8 cellular contexts compared by ENCODE assay signal in the genomic region with DNA sequence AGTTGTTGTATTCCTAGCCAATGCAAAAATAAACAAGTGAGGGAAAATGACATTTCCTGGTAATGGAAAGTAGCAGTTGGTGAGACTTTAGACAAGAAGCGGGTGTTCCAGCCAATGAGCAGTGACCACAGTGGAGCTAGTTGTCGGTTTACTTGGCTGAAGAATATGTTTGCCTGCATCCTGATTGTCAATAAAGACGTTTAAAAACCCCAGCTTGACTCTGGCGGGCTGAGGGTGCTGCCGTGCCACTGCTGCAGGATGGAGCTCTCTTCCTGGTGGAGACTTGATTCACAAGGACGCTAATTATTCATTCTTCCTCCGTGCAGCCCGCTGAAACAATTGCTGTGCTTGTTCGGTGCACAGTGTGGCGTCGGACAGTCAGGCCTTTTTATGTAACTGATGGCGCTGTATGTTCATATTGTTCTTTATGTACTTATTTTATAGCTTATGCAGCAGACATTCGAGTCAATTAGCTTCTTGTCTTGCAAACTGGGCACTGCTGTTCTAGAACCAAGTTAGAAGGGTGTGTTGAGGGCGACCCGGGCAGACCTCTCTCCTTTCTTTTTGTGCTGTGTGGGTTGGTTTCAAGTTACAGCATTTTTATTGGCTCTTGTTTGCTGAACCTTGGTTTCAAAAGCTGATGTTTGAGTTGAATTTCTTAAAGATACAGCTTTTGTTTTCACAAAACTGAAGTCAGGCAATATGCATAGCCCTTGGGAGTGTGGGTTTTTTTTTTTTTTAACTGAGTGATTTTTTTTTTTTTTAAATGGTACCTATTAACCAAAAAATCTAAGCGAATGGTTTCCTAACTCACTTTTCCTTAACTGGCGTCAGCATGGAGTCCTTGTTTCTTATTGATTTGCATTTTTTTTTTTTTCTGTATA.
DNase-seq lines count a peak whose midpoint lies in the region; ATAC-seq, FAIRE-seq and TF ChIP-seq lines count a peak whose summit lies in the region.

No MANE protein-coding gene starts in this region.

- peaks cover 36% of the 10 kb centered on the region for H3K4me1 ChIP-seq in ES-I3 (ENCODE audit: insufficient read depth, low read length)
- peaks cover 25 to 46% of the 10 kb centered on the region in 2 donors for H3K4me1 ChIP-seq in duodenal mucosa (ENCODE audit: control insufficient read depth in 1 of 2, insufficient read depth in 2 of 2, low read length in 2 of 2)
- H3K4me1 ChIP-seq in HepG2 (ENCODE audit: insufficient read depth, low read length), result peaks cover 78% of the 10 kb centered on the region
- H3K4me1 ChIP-seq in thoracic aorta (ENCODE audit: control insufficient read depth in 1 of 2, low read depth in 2 of 2), result peaks cover 0 to 28% of the 10 kb centered on the region in 2 donors

- no peak for TF ChIP-seq RAD21 in HepG2 (CRISPR knock-in tag; IDR thresholded peaks at IDR 0.05)

- 5% methylated on average over 10 of the region's 17 CpGs for WGBS in HepG2 (ENCODE audit: low lambda C conversion rate)

- TF ChIP-seq EP300 in HepG2 (IDR thresholded peaks at IDR 0.05; ENCODE audit: low read depth in 2 of 2, low read length in 2 of 2) (no peak; a peak in 1 of 4 replicates), HepG2 (CRISPR knock-in tag; IDR thresholded peaks at IDR 0.05; ENCODE audit: borderline replicate concordance) (no peak)

- peak; percentile 41 for ATAC-seq in HG02610 (IDR thresholded peaks at IDR 0.05; ENCODE audit: unreplicated experiment)
- ATAC-seq in HepG2, result peak; percentile 78
- peak; percentile 56 for ATAC-seq in thoracic aorta (ENCODE audit: insufficient number of reproducible peaks, low FRiP score, low read depth)

- CTCF ChIA-PET in HepG2 (lab: Yijun Ruan, JAX; ENCODE audit: low intra/inter-chr PET ratio, low total read pairs), result no interaction called here

- H3K9me3 ChIP-seq in ES-I3 (ENCODE audit: control insufficient read depth, insufficient read depth, low read length) (no peaks in the 10 kb centered on the region), duodenal mucosa (ENCODE audit: control insufficient read depth in 1 of 2, low read length in 2 of 2) (no peaks in the 10 kb centered on the region), HepG2 (ENCODE audit: low read length) (no peaks in the 10 kb centered on the region), thoracic aorta (no peaks in the 10 kb centered on the region)

- intact Hi-C loops in HepG2 (cut with micrococcal nuclease; ENCODE audit: unreplicated experiment), result loop anchor here (1.0 to 10.0 kb wide), 5 partner anchors 18 to 233 kb away; no protein-coding TSS in a partner anchor

- H4K20me1 ChIP-seq in HepG2 (ENCODE audit: insufficient read depth, low read length), result no peaks in the 10 kb centered on the region

- H3K27me3 ChIP-seq in duodenal mucosa (ENCODE audit: control insufficient read depth in 1 of 2, insufficient read depth in 2 of 2, low read length in 2 of 2) (no peaks in the 10 kb centered on the region), HepG2 (ENCODE audit: control insufficient read depth in 1 of 2, insufficient read depth in 2 of 2, low read length in 2 of 2) (no peaks in the 10 kb centered on the region), thoracic aorta (replicated peaks; ENCODE audit: insufficient read depth) (no peaks in the 10 kb centered on the region)

- H3K79me2 ChIP-seq in HepG2 (ENCODE audit: insufficient read depth, low read length), result peaks cover 22% of the 10 kb centered on the region

- peak; percentile 70 for DNase-seq in NCI-H774 (lab: John Stamatoyannopoulos, UW)
- peak; percentile 66 for DNase-seq in HepG2 (ENCODE audit: low spot score)
- DNase-seq in thoracic aorta (ENCODE audit: low spot score), result no peak
- no peak for DNase-seq in stimulated activated naive CD4-positive, alpha-beta T cell treated with Interleukin-2 at 50 U/mL for 16 hours (lab: John Stamatoyannopoulos, UW)
- no peak for DNase-seq in activated naive CD4-positive, alpha-beta T cell treated with Interleukin-2 at 50 U/mL for 16 hours

- H3K36me3 ChIP-seq in ES-I3 (ENCODE audit: insufficient read depth, low read length) (no peaks in the 10 kb centered on the region), duodenal mucosa (ENCODE audit: control insufficient read depth in 1 of 2, insufficient read depth in 2 of 2, low read length in 2 of 2) (no peaks in the 10 kb centered on the region), HepG2 (replicated peaks in 1 of 2; ENCODE audit: control insufficient read depth in 1 of 2, insufficient read depth in 2 of 2, low read length in 2 of 2) (no peaks in the 10 kb centered on the region), thoracic aorta (no peaks in the 10 kb centered on the region)

- TF ChIP-seq CTCF in HepG2 (CRISPR knock-in tag; IDR thresholded peaks at IDR 0.05) (no peak), thoracic aorta (IDR thresholded peaks at IDR 0.05) (no peak)

- peak; percentile 81 for FAIRE-seq in HepG2 (lab: Jason Lieb, UNC)

- H3K9ac ChIP-seq in ES-I3 (ENCODE audit: low read depth, low read length) (peak overlapping the region; percentile 42), duodenal mucosa (ENCODE audit: low read depth in 1 of 2, low read length in 2 of 2) (peak overlapping the region; percentile 48 to 63), HepG2 (ENCODE audit: insufficient read depth, low read depth, low read length) (peak overlapping the region; percentile 71)

- POLR2A ChIA-PET in HepG2 (lab: Yijun Ruan, JAX), result interaction anchor here (0.6 to 3.7 kb wide), 12 partner anchors 8 to 186 kb away, joined by 3 to 70 read pairs (median 4); no protein-coding TSS in a partner anchor

- BruUV-seq in HepG2 (replicated peaks; lab: Mats Ljungman, UMichigan), result TSS peak; percentile 94

- H3K27ac ChIP-seq in duodenal mucosa (ENCODE audit: low read depth, low read length), result peak overlapping the region; percentile 67
- peak overlapping the region; percentile 87 for H3K27ac ChIP-seq in HepG2 (ENCODE audit: extremely low read length, insufficient read depth, low read length)
- peak overlapping the region; percentile 11 to 36 for H3K27ac ChIP-seq in thoracic aorta

- H2AFZ ChIP-seq in HepG2 (ENCODE audit: low read length), result no peak overlapping the region

- peak; percentile 45 to 52 for TF ChIP-seq POLR2A in HepG2 (IDR thresholded peaks at IDR 0.05; ENCODE audit: insufficient read depth in 1 of 2, low read depth in 2 of 2, low read length in 2 of 2)

- peak overlapping the region; percentile 84 for H3K4me2 ChIP-seq in HepG2 (ENCODE audit: low read depth, low read length)

- in situ Hi-C loops in HepG2 (cut with HindIII; ENCODE audit: extremely low pct_ligation_motif_present, low pct_unique_long_range_greater_than_20kb), result no loop called here

- H3K4me3 ChIP-seq in duodenal mucosa (ENCODE audit: low read depth in 1 of 2, low read length in 2 of 2), result peak overlapping the region; percentile 80 to 81
- H3K4me3 ChIP-seq in HepG2 (replicated peaks in 1 of 3; ENCODE audit: insufficient read depth in 1 of 3, low read depth in 2 of 3, low read length in 3 of 3), result peak overlapping the region; percentile 47 to 72 (median 67)
- peak overlapping the region; percentile 67 for H3K4me3 ChIP-seq in thoracic aorta

TF ChIP-seq in HepG2, 621 proteins besides CTCF, POLR2A, EP300 and RAD21 (continues in another document):
- TF ChIP-seq ZNF121 (CRISPR knock-in tag; IDR thresholded peaks at IDR 0.05) (no peak), FOSL2 (CRISPR knock-in tag; IDR thresholded peaks at IDR 0.05) (no peak), ZNF569 (CRISPR knock-in tag; IDR thresholded peaks at IDR 0.05; ENCODE audit: borderline replicate concordance) (no peak), PHF21A (CRISPR knock-in tag; IDR thresholded peaks at IDR 0.05) (peak; percentile 45; the same call in 1 of the 2 replicates), MBNL3 (CRISPR knock-in tag; conservative IDR thresholded peaks at IDR 0.05) (no peak), SAFB2 (CRISPR knock-in tag; IDR thresholded peaks at IDR 0.05; ENCODE audit: borderline replicate concordance, low read depth) (no peak)
- TF ChIP-seq, protein P1, sequence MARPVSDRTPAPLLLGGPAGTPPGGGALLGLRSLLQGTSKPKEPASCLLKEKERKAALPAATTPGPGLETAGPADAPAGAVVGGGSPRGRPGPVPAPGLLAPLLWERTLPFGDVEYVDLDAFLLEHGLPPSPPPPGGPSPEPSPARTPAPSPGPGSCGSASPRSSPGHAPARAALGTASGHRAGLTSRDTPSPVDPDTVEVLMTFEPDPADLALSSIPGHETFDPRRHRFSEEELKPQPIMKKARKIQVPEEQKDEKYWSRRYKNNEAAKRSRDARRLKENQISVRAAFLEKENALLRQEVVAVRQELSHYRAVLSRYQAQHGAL (CRISPR knock-in tag; IDR thresholded peaks at IDR 0.05; ENCODE audit: not compliant biosample characterization), result no peak
- TF ChIP-seq, protein P2, sequence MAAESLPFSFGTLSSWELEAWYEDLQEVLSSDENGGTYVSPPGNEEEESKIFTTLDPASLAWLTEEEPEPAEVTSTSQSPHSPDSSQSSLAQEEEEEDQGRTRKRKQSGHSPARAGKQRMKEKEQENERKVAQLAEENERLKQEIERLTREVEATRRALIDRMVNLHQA (CRISPR knock-in tag; IDR thresholded peaks at IDR 0.05), result no peak

Comparison
In these comparisons a context has a peak if more than half of its experiments do, and no peak if none do; other contexts are left out.
1. DNase-seq: peak in NCI-H774 (single experiment) and HepG2 (single experiment); none in thoracic aorta (single experiment), stimulated activated naive CD4-positive, alpha-beta T cell treated with Interleukin-2 at 50 U/mL for 16 hours (single experiment) and activated naive CD4-positive, alpha-beta T cell treated with Interleukin-2 at 50 U/mL for 16 hours (single experiment).
2. H3K27ac ChIP-seq: peak in every context shown above with its lines; median percentile 87 in HepG2; 67 in duodenal mucosa; 24 in thoracic aorta.
3. Peak in every context shown above with its lines, with median percentiles within 50 percentile points of each other: H3K9ac ChIP-seq, ATAC-seq and H3K4me3 ChIP-seq.